ENCODE assay signal across 10 cellular contexts in genomic region chr1:198520524-198521254, GRCh38. TPM values are rescaled to one million over a fixed set of nuclear protein-coding genes. Genes with fewer than 3 reads are reported as not detected.
A peak's percentile ranks its signal among the peaks of the same experiment; 100 is the strongest.
DNase-seq lines count a peak whose midpoint lies in the region; ATAC-seq and TF ChIP-seq lines count a peak whose summit lies in the region.
"Had no signal": no experiment of that assay in that cellular context is flagged by ENCODE, and none has a peak within 500 bp of the region (broad histone marks: within the 10 kb centered on the region; RNA-seq: fewer than 3 reads in every experiment).

No MANE protein-coding gene starts in this region.

- H3K9me3 Mint-ChIP-seq in activated T-cell treated with anti-CD3 and anti-CD28 coated beads, Interleukin-2, amount 50 U/mL, for 24 hours: no peaks in the 10 kb centered on the region
- no peaks in the 10 kb centered on the region for H3K9me3 Mint-ChIP-seq in stimulated activated memory B cell treated with anti-CD40 and anti-IgM and Interleukin-4, amounts not matched to agents 10 μg/mL and 1 μg/mL and 100 μg/mL, for 72 hours

- H3K9me3 ChIP-seq in OCI-LY7 (ENCODE audit: low read length) (no peaks in the 10 kb centered on the region), right lobe of liver (no peaks in the 10 kb centered on the region)

- H3K27me3 Mint-ChIP-seq in activated T-cell treated with anti-CD3 and anti-CD28 coated beads, Interleukin-2, amount 50 U/mL, for 24 hours: no peaks in the 10 kb centered on the region
- no peaks in the 10 kb centered on the region for H3K27me3 Mint-ChIP-seq in stimulated activated memory B cell treated with anti-CD40 and anti-IgM and Interleukin-4, amounts not matched to agents 10 μg/mL and 1 μg/mL and 100 μg/mL, for 72 hours

- no peaks in the 10 kb centered on the region for H3K36me3 Mint-ChIP-seq in activated T-cell treated with anti-CD3 and anti-CD28 coated beads, Interleukin-2, amount 50 U/mL, for 24 hours (ENCODE audit: low read depth)
- H3K36me3 Mint-ChIP-seq in stimulated activated memory B cell treated with anti-CD40 and anti-IgM and Interleukin-4, amounts not matched to agents 10 μg/mL and 1 μg/mL and 100 μg/mL, for 72 hours: no peaks in the 10 kb centered on the region

- ATAC-seq in HG02884 (IDR thresholded peaks at IDR 0.05; ENCODE audit: unreplicated experiment) (peak; percentile 87), right lobe of liver (no peak)
- ATAC-seq in stimulated activated memory B cell treated with anti-CD40 and anti-IgM and Interleukin-4, amounts not matched to agents 10 μg/mL and 1 μg/mL and 100 μg/mL, for 72 hours: peak; percentile 82

- no peaks in the 10 kb centered on the region for H3K27me3 ChIP-seq in right lobe of liver

- TF ChIP-seq POLR2A in right lobe of liver (IDR thresholded peaks at IDR 0.05): no peak

- H3K79me2 ChIP-seq in OCI-LY7 (ENCODE audit: insufficient read depth, low read depth, low read length): no peaks in the 10 kb centered on the region

- POLR2A ChIA-PET in OCI-LY7 (lab: Charles Lee): interaction anchor here (0.6 to 1.1 kb wide), 3 partner anchors 10 to 151 kb away, joined by 3 read pairs; no protein-coding TSS in a partner anchor

- no peak overlapping the region for H3K4me2 ChIP-seq in OCI-LY7 (ENCODE audit: low read length)
- H3K4me2 ChIP-seq: KMS-11 had no signal

- no peak for TF ChIP-seq CTCF in OCI-LY7 (conservative IDR thresholded peaks at IDR 0.05; ENCODE audit: low read length)
- no peak for TF ChIP-seq CTCF in right lobe of liver (IDR thresholded peaks at IDR 0.05)

- H3K4me1 ChIP-seq in OCI-LY7 (ENCODE audit: insufficient read depth, low read length, poor library complexity, severe bottlenecking) (peaks cover 32% of the 10 kb centered on the region), right lobe of liver (no peaks in the 10 kb centered on the region)

- CTCF ChIA-PET in OCI-LY7 (lab: Charles Lee; ENCODE audit: unreplicated experiment): no interaction called here

- intact Hi-C loops in OCI-LY7 (cut with micrococcal nuclease; ENCODE audit: unreplicated experiment) (loop anchor here (5.0 kb wide), 2 partner anchors 167 to 182 kb away; no protein-coding TSS in a partner anchor), right lobe of liver (cut with DNase I) (no loop called here)

- no peak overlapping the region for H3K4me3 ChIP-seq in OCI-LY7 (ENCODE audit: low read depth, low read length, poor library complexity, severe bottlenecking)
- H3K4me3 ChIP-seq in right lobe of liver: no peak overlapping the region

- H3K27ac ChIP-seq in OCI-LY7 (ENCODE audit: low read depth, low read length, poor library complexity, severe bottlenecking): no peak overlapping the region
- H3K27ac ChIP-seq in right lobe of liver: no peak overlapping the region
- H3K27ac ChIP-seq: KMS-11 had no signal

- H3K4me3 Mint-ChIP-seq in activated T-cell treated with anti-CD3 and anti-CD28 coated beads, Interleukin-2, amount 50 U/mL, for 24 hours: peak overlapping the region; percentile 78
- peak overlapping the region; percentile 63 for H3K4me3 Mint-ChIP-seq in stimulated activated memory B cell treated with anti-CD40 and anti-IgM and Interleukin-4, amounts not matched to agents 10 μg/mL and 1 μg/mL and 100 μg/mL, for 72 hours

- H2AFZ ChIP-seq in OCI-LY7 (ENCODE audit: low read length): peak overlapping the region; percentile 52; the same call in 1 of the 2 replicates

- no peaks in the 10 kb centered on the region for H3K9me2 ChIP-seq in OCI-LY7 (ENCODE audit: insufficient read depth, low read length)

- H4K20me1 ChIP-seq in OCI-LY7 (ENCODE audit: insufficient read depth, low read length): no peaks in the 10 kb centered on the region

- WGBS in right lobe of liver (ENCODE audit: insufficient coverage, low coverage, low lambda C conversion rate, missing lambda C conversion rate): 64% methylated on average over 5 of the region's 5 CpGs

- BruUV-seq in OCI-LY7 (replicated peaks; lab: Mats Ljungman, UMichigan): no TSS peak

- H3K27ac Mint-ChIP-seq in activated T-cell treated with anti-CD3 and anti-CD28 coated beads, Interleukin-2, amount 50 U/mL, for 24 hours: peak overlapping the region; percentile 99
- H3K27ac Mint-ChIP-seq in stimulated activated memory B cell treated with anti-CD40 and anti-IgM and Interleukin-4, amounts not matched to agents 10 μg/mL and 1 μg/mL and 100 μg/mL, for 72 hours: peak overlapping the region; percentile 79

- H3K36me3 ChIP-seq in OCI-LY7 (ENCODE audit: insufficient read depth, low read length) (no peaks in the 10 kb centered on the region), right lobe of liver (no peaks in the 10 kb centered on the region)

- peaks cover 80% of the 10 kb centered on the region for H3K4me1 Mint-ChIP-seq in activated T-cell treated with anti-CD3 and anti-CD28 coated beads, Interleukin-2, amount 50 U/mL, for 24 hours (ENCODE audit: low read depth)
- H3K4me1 Mint-ChIP-seq in stimulated activated memory B cell treated with anti-CD40 and anti-IgM and Interleukin-4, amounts not matched to agents 10 μg/mL and 1 μg/mL and 100 μg/mL, for 72 hours: peaks cover 46% of the 10 kb centered on the region

- DNase-seq in activated T-cell treated with anti-CD3 and anti-CD28 coated beads, Interleukin-2, amount 50 U/mL, for 24 hours: no peak
- no peak for DNase-seq in activated T-cell treated with anti-CD3 and anti-CD28 coated beads for 4 hours
- DNase-seq in OCI-LY7 (ENCODE audit: low spot score): no peak
- no peak for DNase-seq in cortex of kidney (lab: John Stamatoyannopoulos, UW)
- DNase-seq in right lobe of liver: no peak
- no peak for DNase-seq in occipital lobe (lab: John Stamatoyannopoulos, UW)

RNA-seq across cellular contexts. Expression of gene ATP6V1G3, which starts 19.8 kb away (rescaled TPM):
- 0.66 TPM in 1 of 2 replicates, not detected in the other for total RNA-seq in OCI-LY7 (2014; rRNA removed; shearing (Covaris generic))
- total RNA-seq in OCI-LY7 (2022) (0.90 TPM in 1 of 2 replicates, not detected in the other), right lobe of liver (not detected), occipital lobe (not detected)
- total RNA-seq: activated CD8-positive, alpha-beta memory T cell treated with anti-CD3 and anti-CD28 coated beads for 36 hours had no signal

Comparison
In these comparisons a context has a peak if more than half of its experiments do, and no peak if none do; other contexts are left out.
1. ATAC-seq: peak in HG02884 (single experiment) and stimulated activated memory B cell treated with anti-CD40 and anti-IgM and Interleukin-4, amounts not matched to agents 10 μg/mL and 1 μg/mL and 100 μg/mL, for 72 hours (single experiment); none in right lobe of liver (0 of 4).